Comparison of ENCODE assay signal across 8 cellular contexts in the genomic region with DNA sequence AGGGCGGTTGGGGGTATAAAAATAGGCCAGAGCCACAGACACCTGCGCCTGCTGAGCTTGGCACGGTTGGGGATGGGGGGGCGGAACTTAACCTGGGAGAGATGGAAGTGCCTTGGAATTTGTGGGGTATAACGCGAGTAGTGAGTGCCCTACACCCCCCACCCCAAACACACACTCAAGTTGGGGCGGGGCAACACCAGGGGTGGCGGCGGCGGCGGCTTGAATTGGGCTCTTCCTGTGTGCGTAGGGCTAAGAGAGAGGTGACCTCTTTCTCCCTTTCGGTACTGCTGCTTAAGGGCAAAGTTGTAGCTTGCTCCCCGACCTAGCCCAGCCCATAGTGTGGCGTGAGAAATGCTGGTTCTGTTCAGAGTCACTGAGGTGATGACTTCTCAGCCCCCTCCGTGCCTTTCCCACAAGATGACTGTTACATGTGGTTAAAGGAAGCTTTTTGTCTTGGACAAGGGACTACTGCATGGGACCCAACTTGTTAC. TPM values are rescaled to one million over a fixed set of nuclear protein-coding genes. Genes with fewer than 3 reads are reported as not detected.
DNase-seq lines count a peak whose midpoint lies in the region; ATAC-seq and TF ChIP-seq lines count a peak whose summit lies in the region.

No MANE protein-coding gene starts in this region.

- ATAC-seq in GM21447 (IDR thresholded peaks at IDR 0.05; ENCODE audit: unreplicated experiment), result peak; percentile 52

- peaks cover 39% of the 10 kb centered on the region for H3K4me1 ChIP-seq in HUES48 (ENCODE audit: control insufficient read depth, insufficient read depth, low read length)
- no peaks in the 10 kb centered on the region for H3K4me1 ChIP-seq in muscle layer of colon (ENCODE audit: insufficient read depth, low read length)
- peaks cover 0 to 19% (median 12%) of the 10 kb centered on the region in 4 donors for H3K4me1 ChIP-seq in stomach

- H3K27ac ChIP-seq in HUES48 (ENCODE audit: low read depth, low read length) (peak overlapping the region; percentile 90), muscle layer of colon (ENCODE audit: low read depth, low read length) (no peak overlapping the region), stomach (peak overlapping the region; percentile 72 to 90 (median 82))

- TF ChIP-seq POLR2A in stomach (IDR thresholded peaks at IDR 0.05), result no peak

- H3K27me3 ChIP-seq in HUES48 (ENCODE audit: control insufficient read depth, insufficient read depth, low read length) (peaks cover 18% of the 10 kb centered on the region), muscle layer of colon (ENCODE audit: control insufficient read depth in 1 of 2, insufficient read depth in 2 of 2, low read length in 2 of 2) (peaks cover 0 to 9% of the 10 kb centered on the region in 2 donors), stomach (peaks cover 0 to 11% (median 0%) of the 10 kb centered on the region in 3 donors)

- H3K4me3 ChIP-seq in HUES48 (ENCODE audit: low read depth, low read length) (peak overlapping the region; percentile 91), muscle layer of colon (ENCODE audit: low read depth in 1 of 2, low read length in 2 of 2) (peak overlapping the region; percentile 31 to 63), stomach (peak overlapping the region; percentile 53 to 74 (median 64))

- H3K36me3 ChIP-seq in HUES48 (ENCODE audit: control insufficient read depth, insufficient read depth, low read length) (0 out of 2 replicates have a peak, but pooled peaks cover 3% of the 10 kb centered on the region), muscle layer of colon (ENCODE audit: insufficient read depth, low read length) (no peaks in the 10 kb centered on the region), stomach (no peaks in the 10 kb centered on the region)

- H3K9ac ChIP-seq in HUES48 (ENCODE audit: low read depth, low read length) (peak overlapping the region; percentile 90), muscle layer of colon (ENCODE audit: low read length) (peak overlapping the region; percentile 21)

- intact Hi-C loops in stomach (cut with DNase I; ENCODE audit: low total_unique reads), result no loop called here

- TF ChIP-seq EP300 in stomach (IDR thresholded peaks at IDR 0.05), result no peak

- no peaks in the 10 kb centered on the region for H3K9me3 ChIP-seq in HUES48 (ENCODE audit: control insufficient read depth, insufficient read depth, low read length)
- no peaks in the 10 kb centered on the region for H3K9me3 ChIP-seq in muscle layer of colon (ENCODE audit: low read length)
- peaks cover 0 to 4% (median 0%) of the 10 kb centered on the region in 4 donors for H3K9me3 ChIP-seq in stomach

- no peak for TF ChIP-seq CTCF in stomach (IDR thresholded peaks at IDR 0.05)

- WGBS in stomach, 5 donors, result 0 to 26% (median 7%) methylated on average over 6 to 16 of the region's 16 CpGs

- DNase-seq in COLO668 (lab: John Stamatoyannopoulos, UW; ENCODE audit: unreplicated experiment) (peak; percentile 60), stomach (no peak), DMS53 (lab: John Stamatoyannopoulos, UW) (no peak)
- peak; percentile 74 for DNase-seq in activated CD4-positive, alpha-beta T cell treated with anti-CD3 and anti-CD28 coated beads for 48 hours
- DNase-seq in effector CD8-positive, alpha-beta T cell (lab: John Stamatoyannopoulos, UW), result peak; percentile 8

RNA-seq across cellular contexts. Expression of a gene that starts 0.8 kb away (rescaled TPM):
- 10 to 100 TPM in 3 of 5 donors, 1 to 10 TPM in 2; 3.6 to 34.0 (median 12.0) TPM for total RNA-seq in stomach
- 10 to 100 TPM in 1 of 3 donors, 1 to 10 TPM in 2; 8.1 to 12.8 (median 8.5) TPM for polyA plus RNA-seq in stomach

Comparison
In these comparisons a context has a peak if more than half of its experiments do, and no peak if none do; other contexts are left out.
1. DNase-seq: peak in COLO668 (single experiment), activated CD4-positive, alpha-beta T cell treated with anti-CD3 and anti-CD28 coated beads for 48 hours (single experiment) and effector CD8-positive, alpha-beta T cell (single experiment); none in stomach (single experiment) and DMS53 (single experiment).
2. Peak in every context shown above with its lines, with median percentiles within 50 percentile points of each other: H3K4me3 ChIP-seq.